In the genomic region with DNA sequence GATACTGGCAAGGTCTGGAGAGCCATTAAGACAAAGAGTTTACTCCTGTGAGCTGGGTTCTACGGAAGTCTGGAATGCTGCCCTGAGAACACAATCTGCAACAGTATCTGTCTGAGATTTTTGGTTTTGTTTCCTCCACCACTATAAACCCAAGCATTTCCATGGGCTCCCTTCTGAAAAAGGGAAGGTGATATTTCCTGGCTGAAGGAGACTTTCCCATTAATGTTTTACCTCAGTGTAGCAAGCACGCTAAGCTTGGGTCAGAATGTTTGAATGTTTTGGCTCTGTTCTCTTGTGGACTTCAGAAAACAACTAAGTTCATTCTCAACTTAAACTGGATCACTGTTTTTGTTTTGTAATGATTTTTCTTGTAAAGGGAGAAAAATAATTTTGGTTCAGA, we compare ENCODE assay signal across 34 cellular contexts.
DNase-seq lines count a peak whose midpoint lies in the region; ATAC-seq, FAIRE-seq and TF ChIP-seq lines count a peak whose summit lies in the region.
"Had no signal": no experiment of that assay in that cellular context is flagged by ENCODE, and none has a peak within 500 bp of the region (broad histone marks: within the 10 kb centered on the region; RNA-seq: fewer than 3 reads in every experiment).

No MANE protein-coding gene starts in this region.

- H3K27ac Mint-ChIP-seq in osteocyte (ENCODE audit: unreplicated experiment): peak overlapping the region; percentile 69
- H3K27ac Mint-ChIP-seq: activated naive CD8-positive, alpha-beta T cell treated with anti-CD3 and anti-CD28 coated beads, Interleukin-2, amount 50 U/mL, for 24 hours; CD14-positive monocyte; endodermal cell; naive B cell; stimulated activated naive B cell treated with anti-CD40 and anti-IgM and Interleukin-4, amounts not matched to agents 10 μg/mL and 1 μg/mL and 100 μg/mL, for 72 hours had no signal

- H3K9me3 ChIP-seq in GM23248 (ENCODE audit: low read depth) (no peaks in the 10 kb centered on the region), adipocyte (ENCODE audit: control insufficient read depth, low read length) (no peaks in the 10 kb centered on the region), keratinocyte (ENCODE audit: control insufficient read depth, low read depth, low read length) (no peaks in the 10 kb centered on the region)
- H3K9me3 ChIP-seq: colonic mucosa, right atrium auricular region, suprapubic skin had no signal

- no peaks in the 10 kb centered on the region for H3K36me3 ChIP-seq in GM23248 (ENCODE audit: low read depth)
- H3K36me3 ChIP-seq in adipocyte (ENCODE audit: control insufficient read depth, insufficient read depth, low read length, severe bottlenecking): no peaks in the 10 kb centered on the region
- no peaks in the 10 kb centered on the region for H3K36me3 ChIP-seq in keratinocyte (ENCODE audit: control insufficient read depth in 2 of 2, extremely low read depth in 1 of 2, insufficient read depth in 2 of 2, low read length in 2 of 2)
- H3K36me3 ChIP-seq: colonic mucosa, right atrium auricular region, suprapubic skin had no signal

- no peak overlapping the region for H3K9ac ChIP-seq in GM23248
- H3K9ac ChIP-seq in adipocyte (ENCODE audit: low read length): peak overlapping the region; percentile 0
- H3K9ac ChIP-seq in keratinocyte (ENCODE audit: control insufficient read depth, extremely low read depth, insufficient read depth, low read length): no peak overlapping the region

- H3K4me3 ChIP-seq in GM23248 (no peak overlapping the region), adipocyte (ENCODE audit: low read length) (peak overlapping the region; percentile 1), keratinocyte (ENCODE audit: control insufficient read depth in 2 of 3, extremely low read depth in 1 of 3, insufficient read depth in 2 of 3, low read depth in 1 of 3, low read length in 3 of 3) (no peak overlapping the region)
- H3K4me3 ChIP-seq: colonic mucosa, PC-9, right atrium auricular region, suprapubic skin had no signal

- H3F3A ChIP-seq in GM23248 (ENCODE audit: insufficient read depth): peaks cover 10% of the 10 kb centered on the region; the same call in 1 of the 2 replicates

- H3K27me3 Mint-ChIP-seq in osteocyte (ENCODE audit: unreplicated experiment): peaks cover 2% of the 10 kb centered on the region

- H3K4me1 ChIP-seq in GM23248 (ENCODE audit: insufficient read depth): peaks cover 10% of the 10 kb centered on the region
- H3K4me1 ChIP-seq in adipocyte (ENCODE audit: control insufficient read depth, insufficient read depth, low read length): no peaks in the 10 kb centered on the region
- H3K4me1 ChIP-seq in keratinocyte (ENCODE audit: control insufficient read depth, extremely low read depth, insufficient read depth, low read length): peaks cover 4% of the 10 kb centered on the region
- H3K4me1 ChIP-seq: colonic mucosa, right atrium auricular region, suprapubic skin had no signal

- H2AFZ ChIP-seq in GM23248 (peak overlapping the region; percentile 41), keratinocyte (ENCODE audit: control insufficient read depth, low read length) (peak overlapping the region; percentile 35)
- H2AFZ ChIP-seq: PC-9 had no signal

- DNase-seq in GM23248: no peak
- no peak for DNase-seq in adipocyte (ENCODE audit: low read depth)
- no peak for DNase-seq in keratinocyte (ENCODE audit: low read depth, low spot score)
- DNase-seq in osteocyte (ENCODE audit: extremely low spot score, unreplicated experiment): no peak
- DNase-seq in SIG-M5 treated with dmso at 0.1 percent for 504 hours (lab: John Stamatoyannopoulos, UW; ENCODE audit: unreplicated experiment): no peak
- DNase-seq in NCI-H2081 (lab: John Stamatoyannopoulos, UW): no peak
- DNase-seq: activated CD4-positive, alpha-beta T cell treated with anti-CD3 and anti-CD28 coated beads for 1 hour; activated CD8-positive, alpha-beta memory T cell treated with anti-CD3 and anti-CD28 coated beads for 24 hours; activated gamma-delta T cell; activated naive CD8-positive, alpha-beta T cell treated with anti-CD3 and anti-CD28 coated beads, Interleukin-2, amount 50 U/mL, for 24 hours; activated T-cell treated with anti-CD3 and anti-CD28 coated beads, Interleukin-2, amount 50 U/mL, for 1 hour; Calu3; colonic mucosa; DND-41; endodermal cell; left colon; naive B cell; NCI-H1048; NCI-H187 treated with DMSO at 0.1 percent for 48 hours; NCI-H345; PC-9; SHP77 treated with DMSO at 0.1 percent for 48 hours; stimulated activated CD4-positive, alpha-beta T cell treated with anti-CD3 and anti-CD28 coated beads, Interleukin-12 subunit alpha, Interleukin-12 subunit beta, amount 100 ng/mL, for 4 hours; stimulated activated CD4-positive, alpha-beta T cell treated with anti-CD3 and anti-CD28 coated beads, Interleukin-4, amount 100 ng/mL, for 24 hours; stimulated activated naive B cell treated with anti-CD40 and anti-IgM and Interleukin-4, amounts not matched to agents 10 μg/mL and 1 μg/mL and 100 μg/mL, for 72 hours; T-helper 1 cell had no signal

- peaks cover under 1% of the 10 kb centered on the region for H3K9me3 Mint-ChIP-seq in osteocyte (ENCODE audit: unreplicated experiment)
- H3K9me3 Mint-ChIP-seq: activated naive CD8-positive, alpha-beta T cell treated with anti-CD3 and anti-CD28 coated beads, Interleukin-2, amount 50 U/mL, for 24 hours had no signal

- no peak overlapping the region for H3K27ac ChIP-seq in GM23248
- H3K27ac ChIP-seq in keratinocyte (ENCODE audit: control insufficient read depth, insufficient read depth, low read length): no peak overlapping the region
- H3K27ac ChIP-seq: colonic mucosa, HL-60, PC-9, right atrium auricular region, suprapubic skin had no signal

- in situ Hi-C loops in GM23248 (cut with MboI): no loop called here

- H3K9me2 ChIP-seq in GM23248 (ENCODE audit: insufficient read depth): no peaks in the 10 kb centered on the region

- no peaks in the 10 kb centered on the region for H3K9me1 ChIP-seq in keratinocyte (ENCODE audit: control insufficient read depth, extremely low read depth, insufficient read depth, low read length)

- H3K79me2 ChIP-seq in GM23248 (ENCODE audit: insufficient read depth) (no peaks in the 10 kb centered on the region), keratinocyte (ENCODE audit: control insufficient read depth, insufficient read depth, low read length) (no peaks in the 10 kb centered on the region)

- no peaks in the 10 kb centered on the region for H3K36me3 Mint-ChIP-seq in osteocyte (ENCODE audit: unreplicated experiment)
- H3K36me3 Mint-ChIP-seq: CD14-positive monocyte; naive B cell; stimulated activated naive B cell treated with anti-CD40 and anti-IgM and Interleukin-4, amounts not matched to agents 10 μg/mL and 1 μg/mL and 100 μg/mL, for 72 hours had no signal

- 38 to 42% methylated on average over 2 of the region's 2 CpGs for WGBS in GM23248 (ENCODE audit: low coverage in 1 of 2, low lambda C conversion rate in 2 of 2, missing lambda C conversion rate in 2 of 2), 2 experiments

- dilution Hi-C loops in keratinocyte (cut with MboI; ENCODE audit: extremely low pct_ligation_motif_present, low sequenced_read_pairs): no loop called here

- H4K20me1 ChIP-seq in GM23248 (ENCODE audit: insufficient read depth) (no peaks in the 10 kb centered on the region), keratinocyte (ENCODE audit: control insufficient read depth, extremely low read depth, insufficient read depth, low read length) (no peaks in the 10 kb centered on the region)

- H3K4me3 Mint-ChIP-seq in osteocyte (ENCODE audit: unreplicated experiment): no peak overlapping the region
- H3K4me3 Mint-ChIP-seq: activated naive CD8-positive, alpha-beta T cell treated with anti-CD3 and anti-CD28 coated beads, Interleukin-2, amount 50 U/mL, for 24 hours; CD14-positive monocyte; endodermal cell; naive B cell; stimulated activated naive B cell treated with anti-CD40 and anti-IgM and Interleukin-4, amounts not matched to agents 10 μg/mL and 1 μg/mL and 100 μg/mL, for 72 hours had no signal

- H3K4me2 ChIP-seq in GM23248 (ENCODE audit: unreplicated experiment) (peak overlapping the region; percentile 1), keratinocyte (ENCODE audit: control insufficient read depth, extremely low read depth, insufficient read depth, low read depth, low read length) (no peak overlapping the region)
- H3K4me2 ChIP-seq: PC-9 had no signal

- FAIRE-seq in keratinocyte (lab: Jason Lieb, UNC): no peak
- FAIRE-seq: GM12891, TTC549 had no signal

- TF ChIP-seq CTCF in keratinocyte (optimal IDR thresholded peaks at IDR 0.05 in 1 of 3, IDR thresholded peaks at IDR 0.05 in 1 of 3, conservative IDR thresholded peaks at IDR 0.05 in 1 of 3; ENCODE audit: extremely low read depth in 1 of 3, insufficient read depth in 2 of 3, low read length in 3 of 3) (no peak), osteocyte (IDR thresholded peaks at IDR 0.05) (no peak)

- H3K4me1 Mint-ChIP-seq in osteocyte (ENCODE audit: unreplicated experiment): peaks cover 18% of the 10 kb centered on the region
- H3K4me1 Mint-ChIP-seq: activated naive CD8-positive, alpha-beta T cell treated with anti-CD3 and anti-CD28 coated beads, Interleukin-2, amount 50 U/mL, for 24 hours; CD14-positive monocyte; endodermal cell; naive B cell; stimulated activated naive B cell treated with anti-CD40 and anti-IgM and Interleukin-4, amounts not matched to agents 10 μg/mL and 1 μg/mL and 100 μg/mL, for 72 hours had no signal

- no peak for ATAC-seq in GM18909 (IDR thresholded peaks at IDR 0.05; ENCODE audit: poor library complexity, unreplicated experiment)
- ATAC-seq: activated naive CD8-positive, alpha-beta T cell treated with anti-CD3 and anti-CD28 coated beads, Interleukin-2, amount 50 U/mL, for 24 hours; HCT116; left colon; stimulated activated naive B cell treated with anti-CD40 and anti-IgM and Interleukin-4, amounts not matched to agents 10 μg/mL and 1 μg/mL and 100 μg/mL, for 72 hours had no signal

- H3K27me3 ChIP-seq in GM23248 (replicated peaks; ENCODE audit: insufficient read depth) (no peaks in the 10 kb centered on the region), adipocyte (replicated peaks; ENCODE audit: control insufficient read depth, insufficient read depth, low read length) (no peaks in the 10 kb centered on the region), keratinocyte (ENCODE audit: control insufficient read depth, extremely low read depth, insufficient read depth, low read length) (no peaks in the 10 kb centered on the region)
- H3K27me3 ChIP-seq: colonic mucosa, right atrium auricular region, suprapubic skin had no signal
